ENCODE assay signal across 18 cellular contexts in genomic region chr3:47130557-47130956, GRCh38.
"Had no signal": no experiment of that assay in that cellular context is flagged by ENCODE, and none has a peak within 500 bp of the region (broad histone marks: within the 10 kb centered on the region; RNA-seq: fewer than 3 reads in every experiment).

No MANE protein-coding gene starts in this region.

- H3K4me3 ChIP-seq: body of pancreas, heart right ventricle, upper lobe of left lung had no signal

- H3K27ac Mint-ChIP-seq: activated CD4-positive, alpha-beta memory T cell treated with anti-CD3 and anti-CD28 coated beads, Interleukin-2, amount 10 ng/mL, durations not matched to agents 7 days and 5 days; activated naive CD4-positive, alpha-beta T cell treated with anti-CD3 and anti-CD28 coated beads, Interleukin-2, amount 50 U/mL, for 72 hours; activated T-cell treated with anti-CD3 and anti-CD28 coated beads, Interleukin-2, amount 50 U/mL, for 24 hours had no signal

- H3K9me3 Mint-ChIP-seq: activated CD4-positive, alpha-beta memory T cell treated with anti-CD3 and anti-CD28 coated beads, Interleukin-2, amount 10 ng/mL, durations not matched to agents 7 days and 5 days; activated naive CD4-positive, alpha-beta T cell treated with anti-CD3 and anti-CD28 coated beads, Interleukin-2, amount 50 U/mL, for 72 hours; activated T-cell treated with anti-CD3 and anti-CD28 coated beads, Interleukin-2, amount 50 U/mL, for 24 hours had no signal

- H3K4me3 Mint-ChIP-seq: activated CD4-positive, alpha-beta memory T cell treated with anti-CD3 and anti-CD28 coated beads, Interleukin-2, amount 10 ng/mL, durations not matched to agents 7 days and 5 days; activated T-cell treated with anti-CD3 and anti-CD28 coated beads, Interleukin-2, amount 50 U/mL, for 24 hours had no signal

- H3K36me3 ChIP-seq: upper lobe of left lung had no signal

- H3K27ac ChIP-seq: body of pancreas, heart right ventricle, upper lobe of left lung had no signal

- H3K27me3 Mint-ChIP-seq: activated CD4-positive, alpha-beta memory T cell treated with anti-CD3 and anti-CD28 coated beads, Interleukin-2, amount 10 ng/mL, durations not matched to agents 7 days and 5 days; activated T-cell treated with anti-CD3 and anti-CD28 coated beads, Interleukin-2, amount 50 U/mL, for 24 hours had no signal

- H3K9me3 ChIP-seq: body of pancreas, heart right ventricle, upper lobe of left lung had no signal

- ATAC-seq: activated naive CD4-positive, alpha-beta T cell treated with anti-CD3 and anti-CD28 coated beads, Interleukin-2, amount 50 U/mL, for 72 hours; body of pancreas; esophagus mucosa; heart right ventricle; left cardiac atrium; stimulated activated naive CD8-positive, alpha-beta T cell treated with anti-CD3 and anti-CD28 coated beads, Interleukin-15, Interleukin-2, amounts not matched to agents 100 U/mL and 50 U/mL, for 24 hours had no signal

- H3K27me3 ChIP-seq: body of pancreas, heart right ventricle, upper lobe of left lung had no signal

- DNase-seq: activated CD4-positive, alpha-beta memory T cell treated with anti-CD3 and anti-CD28 coated beads, Interleukin-2, amount 10 ng/mL, durations not matched to agents 7 days and 5 days; activated CD4-positive, alpha-beta T cell treated with anti-CD3 and anti-CD28 coated beads for 48 hours; activated CD4-positive, CD25-positive, alpha-beta regulatory T cell; activated gamma-delta T cell; activated T-cell treated with anti-CD3 and anti-CD28 coated beads, Interleukin-2, amount 50 U/mL, for 24 hours; amniotic stem cell; body of pancreas; cortex of kidney; heart right ventricle; left cardiac atrium; occipital lobe; stimulated activated CD4-positive, alpha-beta T cell treated with anti-CD3 and anti-CD28 coated beads, Interleukin-2, amount 100 ng/mL, for 24 hours; stimulated activated naive CD8-positive, alpha-beta T cell treated with anti-CD3 and anti-CD28 coated beads, Interleukin-15, Interleukin-2, amounts not matched to agents 100 U/mL and 50 U/mL, for 24 hours; T-helper 1 cell; T-helper 9 cell; upper lobe of left lung had no signal
